Comparison of ENCODE assay signal across 27 cellular contexts in the genomic region with DNA sequence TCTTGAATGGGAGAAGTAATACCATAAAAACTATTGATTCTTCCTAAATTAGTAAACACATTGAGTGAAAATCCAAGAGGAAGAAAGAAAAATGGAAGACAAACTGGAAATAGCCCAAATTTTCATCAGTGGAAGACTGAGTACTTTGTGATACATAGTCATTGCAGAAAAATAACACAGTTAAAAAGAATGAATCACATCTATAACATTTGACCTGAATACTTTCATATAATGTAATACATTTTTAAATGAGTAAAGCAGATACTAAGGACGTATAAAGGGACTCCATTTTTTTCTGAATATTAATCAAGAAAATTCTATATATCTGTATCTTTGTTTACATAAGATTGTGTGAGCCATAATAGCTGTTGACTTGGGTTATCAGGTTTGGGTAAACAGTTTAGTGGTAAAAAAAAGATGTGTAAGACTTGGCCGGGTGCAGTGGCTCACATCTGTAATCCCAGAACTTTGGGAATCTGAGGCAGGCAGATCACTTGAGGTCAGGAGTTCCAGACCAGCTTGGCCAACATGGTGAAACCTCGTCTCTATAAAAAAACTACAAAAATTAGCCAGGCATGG. TPM values are rescaled to one million over a fixed set of nuclear protein-coding genes. Genes with fewer than 3 reads are reported as not detected.
"Had no signal": no experiment of that assay in that cellular context is flagged by ENCODE, and none has a peak within 500 bp of the region (broad histone marks: within the 10 kb centered on the region; RNA-seq: fewer than 3 reads in every experiment).

No MANE protein-coding gene starts in this region.

- H3K27ac ChIP-seq: left ventricle myocardium inferior, upper lobe of left lung had no signal

- H3K36me3 Mint-ChIP-seq: activated naive CD4-positive, alpha-beta T cell treated with anti-CD3 and anti-CD28 coated beads, Interleukin-2, amount 10 ng/mL, durations not matched to agents 7 days and 5 days; brain; mesothelial cell of epicardium; natural killer cell had no signal

- H3K4me1 Mint-ChIP-seq: activated naive CD4-positive, alpha-beta T cell treated with anti-CD3 and anti-CD28 coated beads, Interleukin-2, amount 10 ng/mL, durations not matched to agents 7 days and 5 days; brain; natural killer cell had no signal

- H3K4me3 Mint-ChIP-seq: activated CD8-positive, alpha-beta T cell treated with anti-CD3 and anti-CD28 coated beads, Interleukin-2, amount 10 ng/mL, durations not matched to agents 7 days and 5 days; activated naive CD4-positive, alpha-beta T cell treated with anti-CD3 and anti-CD28 coated beads, Interleukin-2, amount 10 ng/mL, durations not matched to agents 7 days and 5 days; activated naive CD8-positive, alpha-beta T cell treated with anti-CD3 and anti-CD28 coated beads, Interleukin-2, amount 50 U/mL, for 24 hours; brain; dendritic cell treated with granulocyte-macrophage colony-stimulating factor and Interleukin-4, amounts not matched to agents 40 ng/mL and 50 ng/mL, for 4 days; mesothelial cell of epicardium; natural killer cell had no signal

- H3K9me3 ChIP-seq: left ventricle myocardium inferior, upper lobe of left lung had no signal

- H3K4me3 ChIP-seq: left ventricle myocardium inferior, upper lobe of left lung had no signal

- H3K36me3 ChIP-seq: left ventricle myocardium inferior, upper lobe of left lung had no signal

- H3K4me1 ChIP-seq: left ventricle myocardium inferior, upper lobe of left lung had no signal

- DNase-seq: activated CD4-positive, alpha-beta T cell treated with anti-CD3 and anti-CD28 coated beads, Interleukin-2, amount 50 U/mL, for 1 hour; activated CD8-positive, alpha-beta T cell treated with anti-CD3 and anti-CD28 coated beads, Interleukin-2, amount 10 ng/mL, durations not matched to agents 7 days and 5 days; activated naive CD4-positive, alpha-beta T cell treated with anti-CD3 and anti-CD28 coated beads, Interleukin-2, amount 10 ng/mL, durations not matched to agents 7 days and 5 days; activated naive CD8-positive, alpha-beta T cell treated with anti-CD3 and anti-CD28 coated beads, Interleukin-2, amount 50 U/mL, for 24 hours; aorta; caudate nucleus; effector CD4-positive, alpha-beta T cell; foreskin melanocyte; hippocampal formation; left ventricle myocardium inferior; mammary epithelial cell; natural killer cell; retina; stimulated activated CD4-positive, alpha-beta T cell treated with anti-CD3 and anti-CD28 coated beads, Interleukin-4, amount 100 ng/mL, for 24 hours; stimulated activated naive CD8-positive, alpha-beta T cell treated with anti-CD3 and anti-CD28 coated beads, Interleukin-15, Interleukin-2, amounts not matched to agents 100 U/mL and 50 U/mL, for 24 hours; upper lobe of left lung had no signal

- H3K27me3 ChIP-seq: upper lobe of left lung had no signal

- H3K27me3 Mint-ChIP-seq: activated naive CD8-positive, alpha-beta T cell treated with anti-CD3 and anti-CD28 coated beads, Interleukin-2, amount 50 U/mL, for 24 hours had no signal

- H3K9me3 Mint-ChIP-seq: activated naive CD4-positive, alpha-beta T cell treated with anti-CD3 and anti-CD28 coated beads, Interleukin-2, amount 10 ng/mL, durations not matched to agents 7 days and 5 days; activated naive CD8-positive, alpha-beta T cell treated with anti-CD3 and anti-CD28 coated beads, Interleukin-2, amount 50 U/mL, for 24 hours; activated T-helper 2 cell treated with anti-CD3 and anti-CD28 coated beads, Interferon-gamma antibody, Interleukin-2, Interleukin-4, amounts not matched to agents 10 μg/mL and 5 μg/mL and 100 μg/mL, durations not matched to agents 14 hours and 24 hours and 36 hours; brain; natural killer cell had no signal

- FAIRE-seq: endometrium had no signal

- ATAC-seq: activated CD8-positive, alpha-beta T cell treated with anti-CD3 and anti-CD28 coated beads, Interleukin-2, amount 10 ng/mL, durations not matched to agents 7 days and 5 days had no signal

- H3K27ac Mint-ChIP-seq: activated CD8-positive, alpha-beta T cell treated with anti-CD3 and anti-CD28 coated beads, Interleukin-2, amount 10 ng/mL, durations not matched to agents 7 days and 5 days; activated naive CD4-positive, alpha-beta T cell treated with anti-CD3 and anti-CD28 coated beads, Interleukin-2, amount 10 ng/mL, durations not matched to agents 7 days and 5 days; activated naive CD8-positive, alpha-beta T cell treated with anti-CD3 and anti-CD28 coated beads, Interleukin-2, amount 50 U/mL, for 24 hours; activated T-helper 2 cell treated with anti-CD3 and anti-CD28 coated beads, Interferon-gamma antibody, Interleukin-2, Interleukin-4, amounts not matched to agents 10 μg/mL and 5 μg/mL and 100 μg/mL, durations not matched to agents 14 hours and 24 hours and 36 hours; brain; dendritic cell treated with granulocyte-macrophage colony-stimulating factor and Interleukin-4, amounts not matched to agents 40 ng/mL and 50 ng/mL, for 4 days; mesothelial cell of epicardium; natural killer cell; progenitor cell of endocrine pancreas had no signal

RNA-seq across cellular contexts. Expression of a gene that starts 4.3 kb away (rescaled TPM):
- total RNA-seq: activated CD8-positive, alpha-beta T cell treated with anti-CD3 and anti-CD28 coated beads, Interleukin-2, amount 10 ng/mL, durations not matched to agents 7 days and 5 days; aorta; epithelial cell of proximal tubule; fibroblast of lung; left ventricle myocardium inferior; mammary epithelial cell; mesothelial cell of epicardium; natural killer cell; osteocyte; progenitor cell of endocrine pancreas; subcutaneous adipose tissue; T-helper 2 cell treated with Interferon-gamma antibody and Interleukin-4, amounts not matched to agents 100 ng/mL and 5 ng/mL, for 36 hours; upper lobe of left lung had no signal
- polyA plus RNA-seq: aorta, fibroblast of lung, mammary epithelial cell had no signal
